ENCODE assay signal across 4 cellular contexts in the genomic region with DNA sequence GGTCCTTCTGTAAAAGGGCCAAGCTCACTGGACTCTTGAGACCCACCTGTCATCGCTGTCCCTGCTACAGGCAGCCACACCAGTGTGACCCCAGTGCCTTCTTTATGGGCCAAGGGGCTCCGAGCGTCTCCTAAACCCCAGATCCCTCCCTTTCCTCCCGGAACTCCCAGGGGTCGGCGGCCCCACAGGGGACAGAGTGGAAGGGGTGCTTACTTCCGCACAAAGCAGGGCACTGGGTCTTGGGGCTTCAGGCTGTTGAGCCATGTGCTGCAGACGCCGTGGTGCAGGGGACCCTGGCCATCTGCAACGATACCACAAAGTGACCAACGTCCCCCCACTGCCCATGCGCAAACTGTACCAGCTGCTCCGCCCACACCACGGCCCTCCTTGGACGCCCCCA. TPM values are rescaled to one million over a fixed set of nuclear protein-coding genes. Genes with fewer than 3 reads are reported as not detected.
"Had no signal": no experiment of that assay in that cellular context is flagged by ENCODE, and none has a peak within 500 bp of the region (broad histone marks: within the 10 kb centered on the region; RNA-seq: fewer than 3 reads in every experiment).

No MANE protein-coding gene starts in this region.

RNA-seq across cellular contexts. Expression of gene NOS2, which starts 39.4 kb away (rescaled TPM):
- total RNA-seq: LHCN-M2, M059J, MCF 10A, NCI-H460 had no signal
